ENCODE assay signal across 22 cellular contexts in the genomic region with DNA sequence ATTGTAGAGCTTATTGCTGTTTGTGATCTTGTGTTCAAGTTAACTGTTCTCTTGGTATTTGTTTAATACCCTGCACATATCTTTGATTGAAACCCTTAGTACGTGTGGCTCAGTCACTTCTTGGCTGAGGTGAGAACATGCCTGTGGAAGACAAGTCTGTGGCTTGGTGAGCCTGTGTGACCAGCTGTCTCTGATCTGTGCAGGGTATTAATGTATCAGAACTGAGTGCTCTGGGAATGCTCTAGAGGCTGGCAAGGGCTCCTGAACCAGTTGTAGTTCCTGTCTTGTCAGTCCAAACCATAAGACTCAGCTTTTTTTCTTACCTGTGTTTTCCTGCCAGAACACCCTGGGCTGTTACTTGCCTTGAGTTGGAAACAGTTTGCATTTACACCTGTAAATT.
"Had no signal": no experiment of that assay in that cellular context is flagged by ENCODE, and none has a peak within 500 bp of the region (broad histone marks: within the 10 kb centered on the region; RNA-seq: fewer than 3 reads in every experiment).

No MANE protein-coding gene starts in this region.

- H3K36me3 ChIP-seq: colonic mucosa, esophagus squamous epithelium, gastrocnemius medialis, heart left ventricle, left lung, lower lobe of right lung had no signal

- H3K4me3 ChIP-seq: colonic mucosa, esophagus squamous epithelium, gastrocnemius medialis, heart left ventricle, hepatocyte, left lung, lower lobe of right lung, mucosa of descending colon had no signal

- H3K36me3 Mint-ChIP-seq: immature natural killer cell; mesothelial cell of epicardium; naive thymus-derived CD4-positive, alpha-beta T cell had no signal

- H3K9me3 ChIP-seq: colonic mucosa, esophagus squamous epithelium, gastrocnemius medialis, left lung, lower lobe of right lung, mucosa of descending colon had no signal

- H3K27ac Mint-ChIP-seq: dendritic cell treated with granulocyte-macrophage colony-stimulating factor and Interleukin-4, amounts not matched to agents 40 ng/mL and 50 ng/mL, for 4 days; effector memory CD8-positive, alpha-beta T cell; endodermal cell; immature natural killer cell; mesothelial cell of epicardium; naive thymus-derived CD4-positive, alpha-beta T cell had no signal

- H3K27me3 Mint-ChIP-seq: dendritic cell treated with granulocyte-macrophage colony-stimulating factor and Interleukin-4, amounts not matched to agents 40 ng/mL and 50 ng/mL, for 4 days had no signal

- H3K4me1 ChIP-seq: colonic mucosa, esophagus squamous epithelium, gastrocnemius medialis, left lung, lower lobe of right lung had no signal

- H3K4me1 Mint-ChIP-seq: immature natural killer cell; mesothelial cell of epicardium; naive thymus-derived CD4-positive, alpha-beta T cell had no signal

- H3K27ac ChIP-seq: colonic mucosa, esophagus squamous epithelium, gastrocnemius medialis, heart left ventricle, hepatocyte, left lung, lower lobe of right lung had no signal

- DNase-seq: colonic mucosa; cortex of kidney; effector CD8-positive, alpha-beta T cell; effector memory CD8-positive, alpha-beta T cell; endodermal cell; esophagus squamous epithelium; foreskin fibroblast; foreskin melanocyte; gastrocnemius medialis; heart left ventricle; hypothalamus; immature natural killer cell; left cardiac atrium; left lung; left ventricle myocardium superior; lower lobe of right lung; mesenchymal stem cell; mucosa of descending colon; naive thymus-derived CD4-positive, alpha-beta T cell had no signal

- H3K79me2 ChIP-seq: hepatocyte had no signal

- ATAC-seq: effector memory CD8-positive, alpha-beta T cell; gastrocnemius medialis; heart left ventricle; left cardiac atrium; left lung; left ventricle myocardium superior; lower lobe of right lung; mucosa of descending colon; naive thymus-derived CD4-positive, alpha-beta T cell had no signal

- H3K4me2 ChIP-seq: hepatocyte had no signal

- H2AFZ ChIP-seq: hepatocyte had no signal

- H3K4me3 Mint-ChIP-seq: dendritic cell treated with granulocyte-macrophage colony-stimulating factor and Interleukin-4, amounts not matched to agents 40 ng/mL and 50 ng/mL, for 4 days; effector memory CD8-positive, alpha-beta T cell; endodermal cell; immature natural killer cell; mesothelial cell of epicardium; naive thymus-derived CD4-positive, alpha-beta T cell had no signal

- H3K27me3 ChIP-seq: colonic mucosa, esophagus squamous epithelium, gastrocnemius medialis, hepatocyte, left lung had no signal

- H3K9me3 Mint-ChIP-seq: dendritic cell treated with granulocyte-macrophage colony-stimulating factor and Interleukin-4, amounts not matched to agents 40 ng/mL and 50 ng/mL, for 4 days; effector memory CD8-positive, alpha-beta T cell; endodermal cell; immature natural killer cell had no signal
